Comparison of ENCODE assay signal across 1 cellular context in the genomic region with DNA sequence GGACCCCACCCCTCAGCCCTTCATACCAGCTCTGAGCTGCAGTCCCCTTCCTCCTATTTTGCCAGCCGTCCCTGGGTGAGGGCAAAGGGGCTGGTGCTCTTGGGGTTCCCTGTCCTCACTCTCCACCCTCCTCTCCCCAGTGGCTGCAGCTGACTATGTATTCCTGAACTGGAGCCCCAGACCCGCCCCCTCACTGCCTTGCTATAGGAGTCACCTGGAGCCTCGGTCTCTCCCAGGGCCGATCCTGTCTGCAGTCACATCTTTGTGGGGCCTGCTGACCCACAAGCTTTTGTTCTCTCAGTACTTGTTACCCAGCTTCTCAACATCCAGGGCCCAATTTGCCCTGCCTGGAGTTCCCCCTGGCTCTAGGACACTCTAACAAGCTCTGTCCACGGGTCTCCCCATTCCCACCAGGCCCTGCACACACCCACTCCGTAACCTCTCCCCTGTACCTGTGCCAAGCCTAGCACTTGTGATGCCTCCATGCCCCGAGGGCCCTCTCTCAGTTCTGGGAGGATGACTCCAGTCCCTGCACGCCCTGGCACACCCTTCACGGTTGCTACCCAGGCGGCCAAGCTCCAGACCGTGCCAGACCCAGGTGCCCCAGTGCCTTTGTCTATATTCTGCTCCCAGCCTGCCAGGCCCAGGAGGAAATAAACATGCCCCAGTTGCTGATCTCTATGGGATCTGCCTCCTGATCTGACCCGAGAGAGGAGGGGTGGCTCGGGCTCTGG.
TF ChIP-seq lines count a peak whose summit lies in the region.

No MANE protein-coding gene starts in this region.

TF ChIP-seq in IMR-90, 13 proteins besides CTCF, POLR2A, EP300 and RAD21:
- TF ChIP-seq MXI1 (IDR thresholded peaks at IDR 0.05; ENCODE audit: borderline replicate concordance, low read depth, low read length) (no peak), RFX5 (IDR thresholded peaks at IDR 0.05; ENCODE audit: low read depth, low read length) (no peak), MAFK (IDR thresholded peaks at IDR 0.05; ENCODE audit: low read depth, low read length) (no peak), RCOR1 (IDR thresholded peaks at IDR 0.05; ENCODE audit: insufficient replicate concordance, low read length) (no peak), BHLHE40 (IDR thresholded peaks at IDR 0.05; ENCODE audit: low read depth, low read length) (no peak), SMC3 (IDR thresholded peaks at IDR 0.05; ENCODE audit: low read depth, low read length) (no peak), CEBPB (IDR thresholded peaks at IDR 0.05; ENCODE audit: low read depth, low read length) (no peak), CHD1 (IDR thresholded peaks at IDR 0.05; ENCODE audit: low read depth, low read length) (no peak), FOS (IDR thresholded peaks at IDR 0.05; ENCODE audit: low read depth, low read length) (no peak), MAZ (IDR thresholded peaks at IDR 0.05; ENCODE audit: borderline replicate concordance, low read depth, low read length) (no peak), NFE2L2 (IDR thresholded peaks at IDR 0.05; ENCODE audit: low read depth, low read length) (no peak)
- TF ChIP-seq, protein P1, sequence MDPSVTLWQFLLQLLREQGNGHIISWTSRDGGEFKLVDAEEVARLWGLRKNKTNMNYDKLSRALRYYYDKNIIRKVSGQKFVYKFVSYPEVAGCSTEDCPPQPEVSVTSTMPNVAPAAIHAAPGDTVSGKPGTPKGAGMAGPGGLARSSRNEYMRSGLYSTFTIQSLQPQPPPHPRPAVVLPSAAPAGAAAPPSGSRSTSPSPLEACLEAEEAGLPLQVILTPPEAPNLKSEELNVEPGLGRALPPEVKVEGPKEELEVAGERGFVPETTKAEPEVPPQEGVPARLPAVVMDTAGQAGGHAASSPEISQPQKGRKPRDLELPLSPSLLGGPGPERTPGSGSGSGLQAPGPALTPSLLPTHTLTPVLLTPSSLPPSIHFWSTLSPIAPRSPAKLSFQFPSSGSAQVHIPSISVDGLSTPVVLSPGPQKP (IDR thresholded peaks at IDR 0.05; ENCODE audit: borderline replicate concordance, low read depth, low read length), result no peak
- TF ChIP-seq, protein P2, sequence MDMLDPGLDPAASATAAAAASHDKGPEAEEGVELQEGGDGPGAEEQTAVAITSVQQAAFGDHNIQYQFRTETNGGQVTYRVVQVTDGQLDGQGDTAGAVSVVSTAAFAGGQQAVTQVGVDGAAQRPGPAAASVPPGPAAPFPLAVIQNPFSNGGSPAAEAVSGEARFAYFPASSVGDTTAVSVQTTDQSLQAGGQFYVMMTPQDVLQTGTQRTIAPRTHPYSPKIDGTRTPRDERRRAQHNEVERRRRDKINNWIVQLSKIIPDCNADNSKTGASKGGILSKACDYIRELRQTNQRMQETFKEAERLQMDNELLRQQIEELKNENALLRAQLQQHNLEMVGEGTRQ (IDR thresholded peaks at IDR 0.05; ENCODE audit: low read depth, low read length), result no peak
